9 cellular contexts compared by ENCODE assay signal in genomic region chr22:32791056-32791455, GRCh38. TPM values are rescaled to one million over a fixed set of nuclear protein-coding genes. Genes with fewer than 3 reads are reported as not detected.
"Had no signal": no experiment of that assay in that cellular context is flagged by ENCODE, and none has a peak within 500 bp of the region (broad histone marks: within the 10 kb centered on the region; RNA-seq: fewer than 3 reads in every experiment).

No MANE protein-coding gene starts in this region.

- H3K4me3 ChIP-seq: GM23338, K562 had no signal

- H2AFZ ChIP-seq: GM23338 had no signal

- ATAC-seq: GM23338, K562 had no signal

- DNase-seq: H9, HCEC 1CT, KG1 had no signal

- FAIRE-seq: H1, H54, HTR-8/SVneo, K562 had no signal

- H3K4me2 ChIP-seq: GM23338 had no signal

RNA-seq across cellular contexts. Expression of gene TIMP3, which starts 10.4 kb away (rescaled TPM):
- total RNA-seq: HT-29 had no signal
